Comparison of ENCODE assay signal across 8 cellular contexts in genomic region chr10:13890617-13891541, GRCh38.
DNase-seq lines count a peak whose midpoint lies in the region; ATAC-seq, FAIRE-seq and TF ChIP-seq lines count a peak whose summit lies in the region.

No MANE protein-coding gene starts in this region.

- no peak for DNase-seq in GM18507 (ENCODE audit: extremely low spot score, insufficient read length, low read depth)
- DNase-seq in fibroblast of villous mesenchyme (ENCODE audit: low read depth): peak; percentile 40
- no peak for DNase-seq in NCI-H2029 (lab: John Stamatoyannopoulos, UW)
- no peak for DNase-seq in HPDE6-E6E7 (ENCODE audit: extremely low spot score)
- no peak for DNase-seq in NCI-H1694 (lab: John Stamatoyannopoulos, UW)

- no peaks in the 10 kb centered on the region for H3K79me2 ChIP-seq in SU-DHL-6 (ENCODE audit: insufficient read depth, low read length)

- no peaks in the 10 kb centered on the region for H3F3A ChIP-seq in SU-DHL-6 (ENCODE audit: insufficient read depth)

- H3K36me3 ChIP-seq in SU-DHL-6 (ENCODE audit: low read length) (no peaks in the 10 kb centered on the region), neuron (ENCODE audit: insufficient read depth, low read length) (peaks cover 7% of the 10 kb centered on the region)

- H4K20me1 ChIP-seq in SU-DHL-6 (ENCODE audit: low read depth, low read length): no peaks in the 10 kb centered on the region

- H3K9ac ChIP-seq in SU-DHL-6 (ENCODE audit: low read length): 0 out of 2 replicates have a peak overlapping the region, but pooled peaks have one; percentile 21

- H3K9me3 ChIP-seq in SU-DHL-6 (ENCODE audit: insufficient read depth, low read length) (no peaks in the 10 kb centered on the region), neuron (ENCODE audit: low read length) (peaks cover 8% of the 10 kb centered on the region)

- H3K27ac ChIP-seq in SU-DHL-6 (ENCODE audit: low read depth, low read length): no peak overlapping the region

- TF ChIP-seq CTCF in SU-DHL-6 (IDR thresholded peaks at IDR 0.05; ENCODE audit: insufficient read depth, low read length, poor library complexity, severe bottlenecking) (no peak), fibroblast of villous mesenchyme (IDR thresholded peaks at IDR 0.05; ENCODE audit: insufficient read depth, low read depth, low read length) (no peak)

- H3K27me3 ChIP-seq in SU-DHL-6 (ENCODE audit: low read length): no peaks in the 10 kb centered on the region
- no peaks in the 10 kb centered on the region for H3K27me3 ChIP-seq in neuron (ENCODE audit: insufficient read depth, low read length)

- H3K4me2 ChIP-seq in SU-DHL-6 (ENCODE audit: low read depth, low read length, poor library complexity, severe bottlenecking): peak overlapping the region; percentile 15

- no peak for ATAC-seq in HG03045 (IDR thresholded peaks at IDR 0.05; ENCODE audit: unreplicated experiment)

- peak; percentile 52 for FAIRE-seq in GM18507 (lab: Jason Lieb, UNC)

- peaks cover 38% of the 10 kb centered on the region for H3K4me1 ChIP-seq in neuron (ENCODE audit: insufficient read depth, low read length)

- H3K4me3 ChIP-seq in SU-DHL-6 (ENCODE audit: insufficient read depth, low read length, poor library complexity, severe bottlenecking) (no peak overlapping the region), fibroblast of villous mesenchyme (ENCODE audit: low read depth, low read length) (peak overlapping the region; percentile 63), neuron (ENCODE audit: low read length) (peak overlapping the region; percentile 77)

- H2AFZ ChIP-seq in SU-DHL-6 (ENCODE audit: low read depth, low read length, severe bottlenecking): no peak overlapping the region
- no peak overlapping the region for H2AFZ ChIP-seq in neuron (ENCODE audit: low read depth, low read length)

- no peaks in the 10 kb centered on the region for H3K9me2 ChIP-seq in SU-DHL-6 (replicated peaks; ENCODE audit: insufficient read depth, low read length)
